Comparison of ENCODE assay signal across 28 cellular contexts in genomic region chr19:30183807-30184490, GRCh38.
"Had no signal": no experiment of that assay in that cellular context is flagged by ENCODE, and none has a peak within 500 bp of the region (broad histone marks: within the 10 kb centered on the region; RNA-seq: fewer than 3 reads in every experiment).

No MANE protein-coding gene starts in this region.

- FAIRE-seq: endometrium, islet of Langerhans, keratinocyte had no signal

- H3K36me3 Mint-ChIP-seq: mesothelial cell of epicardium had no signal

- H3K4me3 ChIP-seq: esophagus squamous epithelium, gastrocnemius medialis, heart right ventricle, left lung, lower lobe of right lung, mucosa of descending colon had no signal

- ATAC-seq: effector memory CD8-positive, alpha-beta T cell; esophagus mucosa; gastrocnemius medialis; heart right ventricle; left cardiac atrium; left lung; left ventricle myocardium superior; lower lobe of right lung; mucosa of descending colon; naive thymus-derived CD8-positive, alpha-beta T cell had no signal

- H3K4me1 Mint-ChIP-seq: endodermal cell; mesothelial cell of epicardium; naive B cell; naive thymus-derived CD8-positive, alpha-beta T cell had no signal

- H3K27ac ChIP-seq: epithelial cell of prostate, esophagus squamous epithelium, gastrocnemius medialis, heart right ventricle, left lung, lower lobe of right lung had no signal

- H3K4me1 ChIP-seq: esophagus squamous epithelium, gastrocnemius medialis, heart right ventricle, left lung, lower lobe of right lung had no signal

- H3K27ac Mint-ChIP-seq: dendritic cell treated with granulocyte-macrophage colony-stimulating factor and Interleukin-4, amounts not matched to agents 40 ng/mL and 50 ng/mL, for 4 days; effector memory CD8-positive, alpha-beta T cell; endodermal cell; mesothelial cell of epicardium; naive B cell; naive thymus-derived CD8-positive, alpha-beta T cell had no signal

- H3K27me3 Mint-ChIP-seq: dendritic cell treated with granulocyte-macrophage colony-stimulating factor and Interleukin-4, amounts not matched to agents 40 ng/mL and 50 ng/mL, for 4 days; naive B cell had no signal

- H3K4me3 Mint-ChIP-seq: dendritic cell treated with granulocyte-macrophage colony-stimulating factor and Interleukin-4, amounts not matched to agents 40 ng/mL and 50 ng/mL, for 4 days; effector memory CD8-positive, alpha-beta T cell; endodermal cell; mesothelial cell of epicardium; naive B cell; naive thymus-derived CD8-positive, alpha-beta T cell had no signal

- DNase-seq: cortex of kidney; effector CD8-positive, alpha-beta T cell; effector memory CD8-positive, alpha-beta T cell; endodermal cell; erythroblast; esophagus squamous epithelium; foreskin fibroblast; foreskin melanocyte; gastrocnemius medialis; glutamatergic neuron; head of caudate nucleus; heart right ventricle; hippocampal formation; left cardiac atrium; left lung; left ventricle myocardium superior; lower lobe of right lung; mesenchymal stem cell; mucosa of descending colon; naive B cell; naive thymus-derived CD8-positive, alpha-beta T cell had no signal
